ENCODE assay signal across 11 cellular contexts in the genomic region with DNA sequence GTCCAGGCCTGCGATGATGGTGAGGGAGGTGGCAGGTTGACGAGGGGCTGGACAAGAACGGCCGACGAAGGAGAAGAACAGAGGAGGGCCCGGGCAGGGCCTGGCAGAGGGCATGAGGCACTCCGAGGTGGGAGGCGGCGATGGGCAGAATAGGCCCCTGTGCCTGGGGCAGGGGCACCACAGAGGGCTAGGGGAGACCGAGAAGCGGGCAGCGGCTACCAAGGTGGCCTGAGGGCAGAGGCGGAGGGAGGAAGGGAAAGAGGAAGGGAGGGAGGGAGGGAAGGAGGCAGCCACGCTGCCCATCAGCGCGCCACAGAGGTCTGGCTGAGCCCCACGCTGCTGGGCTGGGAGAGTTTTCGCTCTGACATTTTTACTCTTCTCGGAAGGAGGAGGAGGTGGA. TPM values are rescaled to one million over a fixed set of nuclear protein-coding genes. Genes with fewer than 3 reads are reported as not detected.
A peak's percentile ranks its signal among the peaks of the same experiment; 100 is the strongest.
DNase-seq lines count a peak whose midpoint lies in the region; ATAC-seq and TF ChIP-seq lines count a peak whose summit lies in the region.
"Had no signal": no experiment of that assay in that cellular context is flagged by ENCODE, and none has a peak within 500 bp of the region (broad histone marks: within the 10 kb centered on the region; RNA-seq: fewer than 3 reads in every experiment).

No MANE protein-coding gene starts in this region.

- H3K9me3 Mint-ChIP-seq in CD14-positive monocyte: no peaks in the 10 kb centered on the region

- peak overlapping the region in 6 of 7 donors; percentile 79 to 96 (median 88) for H3K27ac Mint-ChIP-seq in CD14-positive monocyte

- intact Hi-C loops in CD14-positive monocyte (cut with micrococcal nuclease) (no loop called here), body of pancreas (cut with DNase I) (no loop called here), sciatic nerve (cut with DNase I) (no loop called here)

- peaks cover 30% of the 10 kb centered on the region for H3K4me1 ChIP-seq in body of pancreas

- peak overlapping the region; percentile 65 to 69 for H3K4me3 Mint-ChIP-seq in CD14-positive monocyte

- H3K36me3 ChIP-seq in body of pancreas (replicated peaks in 1 of 2; ENCODE audit: insufficient read depth in 1 of 2, low read depth in 2 of 2): no peaks in the 10 kb centered on the region

- H3K27ac ChIP-seq in body of pancreas: peak overlapping the region in 3 of 4 donors; percentile 58 to 83 (median 75)
- H3K27ac ChIP-seq in layer of hippocampus (ENCODE audit: low read depth, low read length): peak overlapping the region; percentile 12

- TF ChIP-seq POLR2A in body of pancreas (IDR thresholded peaks at IDR 0.05): no peak

- H3K9me3 ChIP-seq in body of pancreas: no peaks in the 10 kb centered on the region

- H3K4me1 Mint-ChIP-seq in CD14-positive monocyte: peaks cover 14% of the 10 kb centered on the region

- no peak for TF ChIP-seq CTCF in CD14-positive monocyte (IDR thresholded peaks at IDR 0.05)
- no peak for TF ChIP-seq CTCF in body of pancreas (IDR thresholded peaks at IDR 0.05)

- H3K36me3 Mint-ChIP-seq in CD14-positive monocyte: peaks cover 33 to 39% of the 10 kb centered on the region in 2 donors

- ATAC-seq in body of pancreas: no peak
- peak; percentile 17 for ATAC-seq in sciatic nerve
- no peak for ATAC-seq in HG02759 (IDR thresholded peaks at IDR 0.05; ENCODE audit: unreplicated experiment)

- 81 to 92% methylated on average over 19 of the region's 19 CpGs for WGBS in body of pancreas, 2 donors

- H3K27me3 Mint-ChIP-seq in CD14-positive monocyte (ENCODE audit: low read depth in 3 of 3): peaks cover 3 to 4% (median 4%) of the 10 kb centered on the region in 3 donors

- no peak for DNase-seq in CD14-positive monocyte (ENCODE audit: low spot score)
- DNase-seq in body of pancreas: no peak
- DNase-seq in sciatic nerve (ENCODE audit: low spot score): no peak
- no peak for DNase-seq in EL
- no peak for DNase-seq in hippocampal formation (lab: John Stamatoyannopoulos, UW)
- no peak for DNase-seq in DMS114 treated with DMSO at 0.1 percent for 48 hours (lab: John Stamatoyannopoulos, UW; ENCODE audit: unreplicated experiment)

- H3K27me3 ChIP-seq in body of pancreas: no peaks in the 10 kb centered on the region
- H3K27me3 ChIP-seq in layer of hippocampus (ENCODE audit: control insufficient read depth, insufficient read depth, low read length): peaks cover 2% of the 10 kb centered on the region

- no peak overlapping the region for H3K4me3 ChIP-seq in body of pancreas

RNA-seq across cellular contexts. Expression of a gene that starts 11.3 kb away (rescaled TPM):
- 100 to 1,000 TPM; 542 to 646 TPM for polyA plus RNA-seq in CD14-positive monocyte
- 10 to 100 TPM in 1 of 2 donors, 1 to 10 TPM in 1; 9.9 to 11.5 TPM for total RNA-seq in body of pancreas
- 89.6 TPM for total RNA-seq in sciatic nerve
- polyA plus RNA-seq: BJ had no signal

RNA-seq across cellular contexts. Expression of a gene that starts 25.4 kb away (rescaled TPM):
- 10 to 100 TPM; 11.4 to 11.7 TPM for polyA plus RNA-seq in CD14-positive monocyte
- total RNA-seq in body of pancreas: 1 to 10 TPM; 3.4 to 3.6 TPM
- total RNA-seq in sciatic nerve: not detected
- polyA plus RNA-seq: BJ had no signal

RNA-seq across cellular contexts. Expression of a gene that starts 27.5 kb away (rescaled TPM):
- polyA plus RNA-seq in CD14-positive monocyte: not detected
- not detected for total RNA-seq in body of pancreas
- not detected for total RNA-seq in sciatic nerve
- total RNA-seq: subcutaneous adipose tissue; T-helper 2 cell treated with Interferon-gamma antibody and Interleukin-4, amounts not matched to agents 100 ng/mL and 5 ng/mL, for 36 hours had no signal
- polyA plus RNA-seq: BJ had no signal

RNA-seq across cellular contexts. Expression of a gene that starts 29.4 kb away (rescaled TPM):
- not detected for polyA plus RNA-seq in CD14-positive monocyte
- total RNA-seq in body of pancreas (10 to 100 TPM in 1 of 2 donors, 1 to 10 TPM in 1; 6.0 to 32.6 TPM), sciatic nerve (1.1 TPM)
- total RNA-seq: subcutaneous adipose tissue; T-helper 2 cell treated with Interferon-gamma antibody and Interleukin-4, amounts not matched to agents 100 ng/mL and 5 ng/mL, for 36 hours had no signal
- polyA plus RNA-seq: BJ had no signal

RNA-seq across cellular contexts. Expression of a gene that starts 55.3 kb away (rescaled TPM):
- not detected for polyA plus RNA-seq in CD14-positive monocyte
- 1 to 10 TPM in 1 of 2 donors, not detected in 1; 1.6 TPM for total RNA-seq in body of pancreas
- 35.6 TPM for total RNA-seq in sciatic nerve
- polyA plus RNA-seq: BJ had no signal
